In the genomic region with DNA sequence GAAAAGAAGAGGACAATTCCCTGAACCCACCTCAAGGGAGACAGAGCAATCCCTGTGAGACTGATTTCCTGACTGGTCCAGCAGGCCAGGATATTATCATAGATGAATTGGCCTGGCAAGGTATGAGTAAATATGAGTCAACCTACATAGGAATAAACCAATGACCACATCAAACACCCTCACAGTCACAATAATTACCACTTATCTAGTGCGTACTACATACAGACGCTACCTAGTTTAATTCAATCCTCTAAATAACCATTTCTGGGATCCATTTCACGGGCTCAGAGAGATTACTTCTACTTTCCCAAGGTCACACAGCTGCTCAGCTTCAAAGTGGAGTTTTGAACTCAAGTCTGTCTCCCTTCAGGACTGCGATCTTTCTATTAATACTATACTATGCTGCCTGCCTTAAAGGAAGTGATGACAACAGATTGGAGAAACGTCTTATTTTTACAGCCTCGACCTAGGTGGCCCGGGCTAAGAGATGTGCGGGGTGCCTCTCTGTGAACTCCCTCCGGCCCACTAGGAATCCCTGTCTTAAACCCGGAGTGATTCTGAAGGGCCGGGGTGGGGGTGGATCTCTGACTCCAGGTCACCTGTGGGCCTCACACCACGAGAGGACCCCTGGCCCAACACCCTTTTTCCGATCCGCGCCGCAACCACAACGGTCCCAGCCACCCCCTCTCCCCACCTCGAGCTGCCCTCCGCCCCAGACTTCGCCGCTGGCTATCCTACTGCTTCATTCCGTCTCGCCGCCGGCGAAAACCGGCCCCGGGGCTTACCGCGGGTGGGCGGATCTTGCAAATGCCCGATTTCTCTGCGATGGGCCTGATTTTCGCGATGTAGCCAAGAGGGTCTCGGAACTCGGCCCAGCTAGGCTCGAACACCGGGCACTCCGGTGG, we compare ENCODE assay signal across 8 cellular contexts. TPM values are rescaled to one million over a fixed set of nuclear protein-coding genes. Genes with fewer than 3 reads are reported as not detected.
DNase-seq lines count a peak whose midpoint lies in the region; ATAC-seq and TF ChIP-seq lines count a peak whose summit lies in the region.

No MANE protein-coding gene starts in this region.

- POLR2A ChIA-PET in CD8-positive, alpha-beta T cell (lab: Charles Lee): interaction anchor here (1.1 to 1.4 kb wide), 3 partner anchors 10 to 201 kb away, joined by 3 to 5 read pairs (median 4); no protein-coding TSS in a partner anchor

- no peak overlapping the region for H4K5ac ChIP-seq in mesendoderm (ENCODE audit: low read length)

- H3K18ac ChIP-seq in mesendoderm (ENCODE audit: low read length): peak overlapping the region; percentile 76

- CTCF ChIA-PET in CD8-positive, alpha-beta T cell (lab: Charles Lee): no interaction called here

- H3K9me3 ChIP-seq in CD8-positive, alpha-beta T cell (ENCODE audit: low read length): no peaks in the 10 kb centered on the region
- H3K9me3 ChIP-seq in duodenal mucosa (ENCODE audit: control insufficient read depth in 1 of 2, low read length in 2 of 2): no peaks in the 10 kb centered on the region
- H3K9me3 ChIP-seq in transverse colon: no peaks in the 10 kb centered on the region

- peak; percentile 49 for ATAC-seq in CD8-positive, alpha-beta T cell
- no peak for ATAC-seq in HG03039 (IDR thresholded peaks at IDR 0.05; ENCODE audit: unreplicated experiment)
- ATAC-seq in GM19397 (IDR thresholded peaks at IDR 0.05; ENCODE audit: unreplicated experiment): no peak

- H3K56ac ChIP-seq in mesendoderm (ENCODE audit: low read length): peak overlapping the region; percentile 98

- no peak overlapping the region for H2AK5ac ChIP-seq in mesendoderm (ENCODE audit: low read length)

- no CpG with 5 or more reads among the region's 40 CpGs for WGBS in mesendoderm (ENCODE audit: extremely low coverage, insufficient coverage, low lambda C conversion rate)
- 1% methylated on average over 40 of the region's 40 CpGs; no CpG with 5 or more reads in 1 of the 2 donors for WGBS in transverse colon (ENCODE audit: low coverage in 1 of 2), 2 donors

- peak; percentile 27 for TF ChIP-seq POLR2A in transverse colon (IDR thresholded peaks at IDR 0.05)

- H3K79me1 ChIP-seq in mesendoderm (ENCODE audit: low read length): peaks cover 1% of the 10 kb centered on the region

- intact Hi-C loops in CD8-positive, alpha-beta T cell (cut with DNase I, micrococcal nuclease): loop anchor here in 1 of 2 experiments (2.0 to 5.0 kb wide), 2 partner anchors 129 to 147 kb away; partner anchors contain the start of gene KANTR
- intact Hi-C loops in transverse colon (cut with DNase I; ENCODE audit: low total_unique reads): no loop called here

- no peak overlapping the region for H3K23ac ChIP-seq in mesendoderm (ENCODE audit: low read length)

- peaks cover 12% of the 10 kb centered on the region for H3K36me3 ChIP-seq in CD8-positive, alpha-beta T cell (ENCODE audit: insufficient read depth, low read length)
- H3K36me3 ChIP-seq in duodenal mucosa (ENCODE audit: control insufficient read depth in 1 of 2, insufficient read depth in 2 of 2, low read length in 2 of 2) (peaks cover 2 to 11% of the 10 kb centered on the region in 2 donors), mesendoderm (ENCODE audit: control insufficient read depth, insufficient read depth, low read length) (no peaks in the 10 kb centered on the region), transverse colon (no peaks in the 10 kb centered on the region)

- no peaks in the 10 kb centered on the region for H3K27me3 Mint-ChIP-seq in CD8-positive, alpha-beta T cell (ENCODE audit: low read depth)

- H2BK15ac ChIP-seq in mesendoderm (replicated peaks; ENCODE audit: low read depth): no peak overlapping the region

- H3K27ac Mint-ChIP-seq in CD8-positive, alpha-beta T cell: peak overlapping the region; percentile 99

- no peak for TF ChIP-seq CTCF in CD8-positive, alpha-beta T cell (IDR thresholded peaks at IDR 0.05)
- TF ChIP-seq CTCF in HFF-Myc (IDR thresholded peaks at IDR 0.05; ENCODE audit: low read depth, low read length, missing control alignments) (no peak), transverse colon (IDR thresholded peaks at IDR 0.05) (no peak)

- no peaks in the 10 kb centered on the region for H3K27me3 ChIP-seq in CD8-positive, alpha-beta T cell (ENCODE audit: insufficient read depth, low read length)
- H3K27me3 ChIP-seq in duodenal mucosa (ENCODE audit: control insufficient read depth in 1 of 2, insufficient read depth in 2 of 2, low read length in 2 of 2) (no peaks in the 10 kb centered on the region), mesendoderm (ENCODE audit: insufficient read depth, low read length, poor library complexity) (no peaks in the 10 kb centered on the region), transverse colon (no peaks in the 10 kb centered on the region)

- H3K9me3 Mint-ChIP-seq in CD8-positive, alpha-beta T cell: no peaks in the 10 kb centered on the region

- peak overlapping the region; percentile 81 for H3K4me3 ChIP-seq in CD8-positive, alpha-beta T cell (ENCODE audit: low read depth, low read length)
- peak overlapping the region; percentile 73 for H3K4me3 ChIP-seq in HFF-Myc (replicated peaks; ENCODE audit: low read depth, low read length)
- H3K4me3 ChIP-seq in duodenal mucosa (ENCODE audit: low read depth in 1 of 2, low read length in 2 of 2): peak overlapping the region; percentile 84 to 88
- peak overlapping the region; percentile 88 for H3K4me3 ChIP-seq in mesendoderm (ENCODE audit: low read length)
- peak overlapping the region; percentile 76 to 98 (median 83) for H3K4me3 ChIP-seq in transverse colon

- peaks cover 39% of the 10 kb centered on the region for H3K4me1 Mint-ChIP-seq in CD8-positive, alpha-beta T cell (ENCODE audit: low read depth)

- in situ Hi-C loops in transverse colon (cut with MboI; ENCODE audit: low pct_ligation_motif_present in 1 of 4, low pct_unique_long_range_greater_than_20kb in 1 of 4, low sequenced_read_pairs in 3 of 4): no loop called here

- H3K36me3 Mint-ChIP-seq in CD8-positive, alpha-beta T cell: peaks cover 28% of the 10 kb centered on the region

- H3K4me2 ChIP-seq in mesendoderm (ENCODE audit: low read length): peak overlapping the region; percentile 43

- H3K27ac ChIP-seq in CD8-positive, alpha-beta T cell (ENCODE audit: low read depth, low read length): peak overlapping the region; percentile 92
- H3K27ac ChIP-seq in duodenal mucosa (ENCODE audit: low read depth, low read length) (peak overlapping the region; percentile 43), mesendoderm (ENCODE audit: low read depth, low read length) (peak overlapping the region; percentile 33), transverse colon (peak overlapping the region; percentile 85 to 92 (median 88))

- no peak overlapping the region for H4K8ac ChIP-seq in mesendoderm (ENCODE audit: low read depth, low read length)

- peak overlapping the region; percentile 84 to 95 for H3K9ac ChIP-seq in duodenal mucosa (ENCODE audit: low read depth in 1 of 2, low read length in 2 of 2)
- peak overlapping the region; percentile 90 for H3K9ac ChIP-seq in mesendoderm (ENCODE audit: low read length)

- H2BK5ac ChIP-seq in mesendoderm (ENCODE audit: low read length): no peak overlapping the region

- H3K4me1 ChIP-seq in CD8-positive, alpha-beta T cell (ENCODE audit: insufficient read depth, low read length): peaks cover 36% of the 10 kb centered on the region
- peaks cover 26 to 27% of the 10 kb centered on the region in 2 donors for H3K4me1 ChIP-seq in duodenal mucosa (ENCODE audit: control insufficient read depth in 1 of 2, insufficient read depth in 2 of 2, low read length in 2 of 2)
- no peaks in the 10 kb centered on the region for H3K4me1 ChIP-seq in mesendoderm (ENCODE audit: control insufficient read depth, low read depth, low read length)
- peaks cover 16 to 31% (median 23%) of the 10 kb centered on the region in 4 donors for H3K4me1 ChIP-seq in transverse colon

- no peak overlapping the region for H2BK120ac ChIP-seq in mesendoderm (ENCODE audit: low read depth, low read length)

- peak overlapping the region; percentile 97 for H3K4me3 Mint-ChIP-seq in CD8-positive, alpha-beta T cell

- H3K79me2 ChIP-seq in mesendoderm (ENCODE audit: control insufficient read depth, insufficient read depth, low read length): peaks cover 42% of the 10 kb centered on the region

- peak in 2 of 7 experiments; percentile 1 to 10 for DNase-seq in CD8-positive, alpha-beta T cell
- no peak for DNase-seq in HFF-Myc (ENCODE audit: extremely low read depth, low read depth)
- DNase-seq in T-helper 22 cell (ENCODE audit: low read depth): peak; percentile 16
- peak; percentile 18 for DNase-seq in mesendoderm
- peak; percentile 22 for DNase-seq in transverse colon

- H3K4ac ChIP-seq in mesendoderm (ENCODE audit: low read depth, low read length): peak overlapping the region; percentile 72

- no peak for TF ChIP-seq EP300 in transverse colon (IDR thresholded peaks at IDR 0.05; ENCODE audit: low read depth)

RNA-seq across cellular contexts. Expression of gene KDM5C, which starts 0.8 kb away (rescaled TPM):
- total RNA-seq in CD8-positive, alpha-beta T cell: 100 to 1,000 TPM; 276 to 295 TPM
- 33.4 TPM for polyA plus RNA-seq in mesendoderm (2013, experiment 1 of 2)
- 31.7 TPM for polyA plus RNA-seq in mesendoderm (2013, experiment 2 of 2)
- total RNA-seq in transverse colon: 100 to 1,000 TPM in 3 of 4 donors, 10 to 100 TPM in 1; 68.4 to 387 (median 124) TPM

RNA-seq across cellular contexts. Expression of gene IQSEC2, which starts 57.2 kb away (rescaled TPM):
- 1 to 10 TPM in 1 of 2 experiments, under 1 TPM in 1; 0.78 to 1.0 TPM for total RNA-seq in CD8-positive, alpha-beta T cell
- polyA plus RNA-seq in mesendoderm (2013, experiment 1 of 2): 18.7 TPM
- polyA plus RNA-seq in mesendoderm (2013, experiment 2 of 2): 19.1 TPM
- total RNA-seq in transverse colon: 100 to 1,000 TPM in 1 of 4 donors, 10 to 100 TPM in 3; 41.2 to 104 (median 46.3) TPM

Comparison
In these comparisons a context has a peak if more than half of its experiments do, and no peak if none do; other contexts are left out.
1. H3K27ac ChIP-seq: peak in every context shown above with its lines; median percentile 92 in CD8-positive, alpha-beta T cell; 88 in transverse colon; 43 in duodenal mucosa; 33 in mesendoderm.
2. RNA of gene IQSEC2, which starts 57.2 kb away (total RNA-seq): 41.2 to 104 TPM in transverse colon; 0.78 to 1.0 TPM in CD8-positive, alpha-beta T cell; every median in the first group is over 10 times any median in the second.
3. Peak in every context shown above with its lines, with median percentiles within 50 percentile points of each other: H3K4me3 ChIP-seq.